Comparison of ENCODE assay signal across 9 cellular contexts in the genomic region with DNA sequence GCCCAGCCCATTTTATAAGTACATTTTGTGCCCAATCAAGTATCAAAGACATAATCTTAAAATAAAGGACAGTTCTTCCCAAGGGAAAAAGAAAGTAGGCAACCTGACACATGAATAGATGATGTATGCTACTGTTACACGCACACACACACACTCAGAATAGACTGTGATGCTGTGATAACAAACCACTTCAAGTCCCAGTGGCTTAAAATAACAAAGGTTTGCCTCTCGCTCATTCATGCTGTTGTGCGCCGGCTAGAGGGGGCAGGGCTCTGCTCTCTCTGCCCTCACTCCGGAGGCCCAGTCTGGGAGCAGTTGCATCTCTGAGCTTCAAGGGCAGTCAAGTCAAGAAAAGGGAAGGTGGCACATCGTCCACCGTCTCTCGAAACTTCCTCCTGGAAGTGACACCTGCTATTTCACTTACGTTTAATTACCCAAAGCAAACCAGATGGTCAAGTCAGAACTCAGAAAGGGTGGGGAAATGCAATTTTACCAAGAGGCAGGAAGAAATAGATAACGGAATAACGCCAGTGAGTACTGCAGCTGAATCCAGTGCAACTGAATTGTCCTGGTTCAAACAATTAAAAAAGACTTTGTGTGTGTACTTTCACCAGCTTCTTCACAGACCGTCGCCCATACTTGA. TPM values are rescaled to one million over a fixed set of nuclear protein-coding genes. Genes with fewer than 3 reads are reported as not detected.
DNase-seq lines count a peak whose midpoint lies in the region; ATAC-seq, FAIRE-seq and TF ChIP-seq lines count a peak whose summit lies in the region.
"Had no signal": no experiment of that assay in that cellular context is flagged by ENCODE, and none has a peak within 500 bp of the region (broad histone marks: within the 10 kb centered on the region; RNA-seq: fewer than 3 reads in every experiment).

No MANE protein-coding gene starts in this region.

- H3K9me3 ChIP-seq in HUES48 (ENCODE audit: control insufficient read depth, insufficient read depth, low read length) (no peaks in the 10 kb centered on the region), right cardiac atrium (ENCODE audit: control insufficient read depth, low read length) (no peaks in the 10 kb centered on the region), tibial nerve (no peaks in the 10 kb centered on the region)
- H3K9me3 ChIP-seq: right lobe of liver had no signal

- H3K4me1 ChIP-seq in HUES48 (ENCODE audit: control insufficient read depth, insufficient read depth, low read length), result peaks cover 21% of the 10 kb centered on the region
- H3K4me1 ChIP-seq in right cardiac atrium (ENCODE audit: control insufficient read depth, insufficient read depth, low read length), result peaks cover 9% of the 10 kb centered on the region
- H3K4me1 ChIP-seq in tibial nerve, result peaks cover 0 to 51% (median 20%) of the 10 kb centered on the region in 4 donors

- intact Hi-C loops in right cardiac atrium (cut with DNase I), result no loop called here

- no peak overlapping the region for H3K27ac Mint-ChIP-seq in progenitor cell of endocrine pancreas

- no peaks in the 10 kb centered on the region for H3K36me3 Mint-ChIP-seq in progenitor cell of endocrine pancreas (ENCODE audit: insufficient read depth)

- TF ChIP-seq POLR2A in GM12892 (IDR thresholded peaks at IDR 0.05; ENCODE audit: low read depth, low read length), result peak; percentile 44; the same call in 1 of the 2 replicates
- no peak for TF ChIP-seq POLR2A in tibial nerve (IDR thresholded peaks at IDR 0.05)

- H3K27ac ChIP-seq in HUES48 (ENCODE audit: low read depth, low read length) (peak overlapping the region; percentile 7), right cardiac atrium (ENCODE audit: low read length) (peak overlapping the region; percentile 74), tibial nerve (peak overlapping the region; percentile 31 to 82 (median 66))
- H3K27ac ChIP-seq: right lobe of liver had no signal

- H3K36me3 ChIP-seq in HUES48 (ENCODE audit: control insufficient read depth, insufficient read depth, low read length) (no peaks in the 10 kb centered on the region), tibial nerve (no peaks in the 10 kb centered on the region)
- H3K36me3 ChIP-seq: right lobe of liver had no signal

- ATAC-seq in GM21526 (IDR thresholded peaks at IDR 0.05; ENCODE audit: low FRiP score, unreplicated experiment) (peak; percentile 90), right cardiac atrium (peak; percentile 80 to 85)

- H3K4me3 ChIP-seq in HUES48 (ENCODE audit: low read depth, low read length), result peak overlapping the region; percentile 18; the same call in 1 of the 2 replicates
- H3K4me3 ChIP-seq in right cardiac atrium (ENCODE audit: low read length), result no peak overlapping the region
- no peak overlapping the region for H3K4me3 ChIP-seq in tibial nerve
- H3K4me3 ChIP-seq: right lobe of liver had no signal

- peak; percentile 57 for DNase-seq in GM12892 (ENCODE audit: insufficient read length)
- DNase-seq in SKM-1 treated with dmso at 0.1 percent for 144 hours (lab: John Stamatoyannopoulos, UW; ENCODE audit: unreplicated experiment), result peak; percentile 97
- DNase-seq in right cardiac atrium, result peak; percentile 41 to 82 (median 67)
- DNase-seq in tibial nerve (ENCODE audit: low spot score in 2 of 2), result no peak
- DNase-seq in RCC 7860 (ENCODE audit: low spot score), result no peak
- no peak for DNase-seq in progenitor cell of endocrine pancreas (ENCODE audit: low spot score, unreplicated experiment)

- H3K9ac ChIP-seq in HUES48 (ENCODE audit: low read depth, low read length), result no peak overlapping the region

- no peaks in the 10 kb centered on the region for H3K9me3 Mint-ChIP-seq in progenitor cell of endocrine pancreas (ENCODE audit: low read depth)

- peaks cover 3% of the 10 kb centered on the region for H3K27me3 Mint-ChIP-seq in progenitor cell of endocrine pancreas

- FAIRE-seq in GM12892 (lab: Jason Lieb, UNC) (peak; percentile 91), RCC 7860 (lab: Jason Lieb, UNC) (no peak)

- peaks cover 7% of the 10 kb centered on the region for H3K4me1 Mint-ChIP-seq in progenitor cell of endocrine pancreas (ENCODE audit: low read depth)

- H3K27me3 ChIP-seq in HUES48 (ENCODE audit: control insufficient read depth, insufficient read depth, low read length) (no peaks in the 10 kb centered on the region), right cardiac atrium (ENCODE audit: control insufficient read depth, insufficient read depth) (no peaks in the 10 kb centered on the region), tibial nerve (no peaks in the 10 kb centered on the region)
- H3K27me3 ChIP-seq: right lobe of liver had no signal

- 21% methylated on average over 13 of the region's 13 CpGs for WGBS in right cardiac atrium
- WGBS in tibial nerve, 2 donors, result 31 to 42% methylated on average over 13 of the region's 13 CpGs

- no peak overlapping the region for H3K4me3 Mint-ChIP-seq in progenitor cell of endocrine pancreas (ENCODE audit: low read depth)

- TF ChIP-seq CTCF in tibial nerve (IDR thresholded peaks at IDR 0.05) (no peak), progenitor cell of endocrine pancreas (IDR thresholded peaks at IDR 0.05; ENCODE audit: unreplicated experiment) (no peak)

- TF ChIP-seq EP300 in tibial nerve (IDR thresholded peaks at IDR 0.05), result no peak

RNA-seq across cellular contexts. Expression of a gene that starts 43.3 kb away (rescaled TPM):
- 30.2 TPM for polyA plus RNA-seq in GM12892 (2012; ENCODE audit: missing spikeins)
- 1 to 10 TPM; 2.2 to 2.7 (median 2.4) TPM for total RNA-seq in right cardiac atrium
- 1.3 TPM for polyA plus RNA-seq in right cardiac atrium
- 10 to 100 TPM; 21.3 to 34.9 (median 30.5) TPM for total RNA-seq in tibial nerve
- total RNA-seq in progenitor cell of endocrine pancreas, result 2.1 and 3.3 TPM in 2 replicates

Comparison
In these comparisons a context has a peak if more than half of its experiments do, and no peak if none do; other contexts are left out.
1. DNase-seq: peak in GM12892 (single experiment), SKM-1 treated with dmso at 0.1 percent for 144 hours (single experiment) and right cardiac atrium (3 of 3); none in tibial nerve (0 of 2), RCC 7860 (single experiment) and progenitor cell of endocrine pancreas (single experiment).
2. H3K27ac ChIP-seq: peak in every context shown above with its lines; median percentile 74 in right cardiac atrium; 66 in tibial nerve; 7 in HUES48.